In the genomic region with DNA sequence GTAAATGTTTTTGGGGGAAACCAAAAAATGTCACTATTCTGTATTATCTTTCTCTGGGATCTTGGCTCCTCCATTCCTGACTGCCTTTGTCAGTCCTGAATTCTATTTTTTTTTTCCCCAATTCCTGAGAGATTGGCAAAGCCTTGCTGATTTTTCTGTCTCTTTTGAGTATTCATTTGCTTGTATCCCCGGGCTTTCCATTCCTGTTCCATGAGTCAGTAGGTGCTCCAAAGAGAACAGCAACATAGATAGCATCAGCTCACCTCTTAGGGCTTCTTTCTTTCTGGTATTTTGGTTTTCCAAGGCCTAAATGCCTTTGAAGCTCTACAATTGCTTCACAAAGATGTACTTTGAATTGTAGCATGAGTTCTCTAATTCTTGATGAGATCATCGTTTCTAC, we compare ENCODE assay signal across 22 cellular contexts.
DNase-seq lines count a peak whose midpoint lies in the region.
"Had no signal": no experiment of that assay in that cellular context is flagged by ENCODE, and none has a peak within 500 bp of the region (broad histone marks: within the 10 kb centered on the region; RNA-seq: fewer than 3 reads in every experiment).

No MANE protein-coding gene starts in this region.

- no peak overlapping the region for H3K4me2 ChIP-seq in trophoblast cell (ENCODE audit: low read length)
- H3K4me2 ChIP-seq: BLaER1 had no signal

- H3K14ac ChIP-seq in trophoblast cell (ENCODE audit: low read length): no peak overlapping the region

- DNase-seq in T1000 (lab: John Stamatoyannopoulos, UW): peak; percentile 44
- peak; percentile 35 for DNase-seq in iPS DF 19.7 (ENCODE audit: low read depth, low spot score)
- peak; percentile 25 to 64 for DNase-seq in trophoblast cell
- no peak for DNase-seq in superior temporal gyrus (ENCODE audit: extremely low spot score)
- DNase-seq in NCI-H2196 (lab: John Stamatoyannopoulos, UW; ENCODE audit: unreplicated experiment): no peak
- no peak for DNase-seq in stimulated activated CD4-positive, alpha-beta T cell treated with anti-CD3 and anti-CD28 coated beads, Interleukin-4, amount 100 ng/mL, for 1 hour
- no peak for DNase-seq in effector CD4-positive, alpha-beta T cell
- DNase-seq: ACHN; Caco-2; CD4-positive, alpha-beta T cell; DMS 273 treated with DMSO at 0.1 percent for 48 hours; DMS79 treated with DMSO at 0.1 percent for 48 hours; MM.1S; NCI-H1092; NCI-H1436; NCI-H187 treated with DMSO at 0.1 percent for 48 hours; NCI-H2227 treated with DMSO at 0.1 percent for 48 hours; NCI-H510A treated with DMSO at 0.1 percent for 48 hours; NCI-H748 treated with DMSO at 0.1 percent for 48 hours; SJCRH30 had no signal

- no peak overlapping the region for H4K12ac ChIP-seq in trophoblast cell (ENCODE audit: low read depth, low read length)

- no peak overlapping the region for H2BK120ac ChIP-seq in trophoblast cell (ENCODE audit: insufficient read depth, low read length, poor library complexity)

- H3K4ac ChIP-seq in trophoblast cell (ENCODE audit: low read depth, low read length): no peak overlapping the region

- H3K79me1 ChIP-seq in trophoblast cell (ENCODE audit: low read length): peaks cover 31% of the 10 kb centered on the region

- H3K23ac ChIP-seq in trophoblast cell (ENCODE audit: low read length): no peak overlapping the region

- no CpG with 5 or more reads among the region's 2 CpGs for WGBS in trophoblast cell (ENCODE audit: extremely low coverage, insufficient coverage, insufficient read length)

- H3K9me3 ChIP-seq in HUES6 (ENCODE audit: control insufficient read depth, insufficient read depth, low read depth, low read length): no peaks in the 10 kb centered on the region
- no peaks in the 10 kb centered on the region for H3K9me3 ChIP-seq in trophoblast cell (ENCODE audit: insufficient read depth, low read depth, low read length)
- H3K9me3 ChIP-seq: Caco-2, SJCRH30 had no signal

- H3K9ac ChIP-seq in HUES6 (ENCODE audit: low read length): no peak overlapping the region
- H3K9ac ChIP-seq in trophoblast cell (ENCODE audit: low read length): no peak overlapping the region
- H3K9ac ChIP-seq: BLaER1 had no signal

- no peak overlapping the region for H2BK12ac ChIP-seq in trophoblast cell (ENCODE audit: low read length)

- H3K79me2 ChIP-seq in trophoblast cell (ENCODE audit: control insufficient read depth, insufficient read depth, low read length, poor library complexity): no peaks in the 10 kb centered on the region

- H3K4me1 ChIP-seq in HUES6 (ENCODE audit: control insufficient read depth, insufficient read depth, low read length): no peaks in the 10 kb centered on the region
- peaks cover 0 to 4% of the 10 kb centered on the region in 2 experiments for H3K4me1 ChIP-seq in trophoblast cell (ENCODE audit: control insufficient read depth in 1 of 2, insufficient read depth in 2 of 2, low read length in 2 of 2)
- H3K4me1 ChIP-seq: Caco-2, SJCRH30 had no signal

- H2AFZ ChIP-seq in trophoblast cell (ENCODE audit: insufficient read depth, low read length, poor library complexity): no peak overlapping the region

- no peak overlapping the region for H4K8ac ChIP-seq in trophoblast cell (ENCODE audit: low read depth, low read length)

- no peak overlapping the region for H2AK5ac ChIP-seq in trophoblast cell (ENCODE audit: low read length)

- H3K27ac ChIP-seq in HUES6 (ENCODE audit: low read depth, low read length): peak overlapping the region; percentile 65
- peak overlapping the region; percentile 95 for H3K27ac ChIP-seq in trophoblast cell (ENCODE audit: low read depth, low read length)
- H3K27ac ChIP-seq: BLaER1, SJCRH30 had no signal

- no peak overlapping the region for H2BK5ac ChIP-seq in trophoblast cell (ENCODE audit: low read depth, low read length, poor library complexity)

- H3K4me3 ChIP-seq in HUES6 (ENCODE audit: low read depth, low read length) (no peak overlapping the region), trophoblast cell (ENCODE audit: low read depth, low read length) (no peak overlapping the region)
- H3K4me3 ChIP-seq: BLaER1, SJCRH30 had no signal

- H4K91ac ChIP-seq in trophoblast cell (ENCODE audit: low read depth, low read length): no peak overlapping the region

- H3K36me3 ChIP-seq in HUES6 (ENCODE audit: control insufficient read depth, insufficient read depth, low read length) (no peaks in the 10 kb centered on the region), trophoblast cell (ENCODE audit: control insufficient read depth in 1 of 2, insufficient read depth in 2 of 2, low read length in 2 of 2) (no peaks in the 10 kb centered on the region)
- H3K36me3 ChIP-seq: BLaER1, SJCRH30 had no signal

- H3K18ac ChIP-seq in trophoblast cell (ENCODE audit: low read length): no peak overlapping the region

- no peaks in the 10 kb centered on the region for H3K27me3 ChIP-seq in HUES6 (ENCODE audit: control insufficient read depth, insufficient read depth, low read length)
- H3K27me3 ChIP-seq in trophoblast cell (ENCODE audit: insufficient read depth, low read length): no peaks in the 10 kb centered on the region
- H3K27me3 ChIP-seq: BLaER1, SJCRH30 had no signal

Comparison
In these comparisons a context has a peak if more than half of its experiments do, and no peak if none do; other contexts are left out.
1. DNase-seq: peak in T1000 (single experiment), iPS DF 19.7 (single experiment) and trophoblast cell (2 of 2); none in superior temporal gyrus (single experiment), NCI-H2196 (single experiment), stimulated activated CD4-positive, alpha-beta T cell treated with anti-CD3 and anti-CD28 coated beads, Interleukin-4, amount 100 ng/mL, for 1 hour (single experiment) and effector CD4-positive, alpha-beta T cell (single experiment).